In genomic region chr19:17348700-17349099, GRCh38 we compare ENCODE assay signal across 8 cellular contexts. TPM values are rescaled to one million over a fixed set of nuclear protein-coding genes. Genes with fewer than 3 reads are reported as not detected.
A peak's percentile ranks its signal among the peaks of the same experiment; 100 is the strongest.
DNase-seq lines count a peak whose midpoint lies in the region; ATAC-seq and TF ChIP-seq lines count a peak whose summit lies in the region.

No MANE protein-coding gene starts in this region.

- H3K18ac ChIP-seq in mesendoderm (ENCODE audit: low read length), result no peak overlapping the region

- H2BK5ac ChIP-seq in mesendoderm (ENCODE audit: low read length), result no peak overlapping the region

- peaks cover 0 to 3% (median 0%) of the 10 kb centered on the region in 7 donors for H3K9me3 Mint-ChIP-seq in CD14-positive monocyte

- no peak overlapping the region for H4K8ac ChIP-seq in mesendoderm (ENCODE audit: low read depth, low read length)

- no peaks in the 10 kb centered on the region for H3K36me3 Mint-ChIP-seq in CD14-positive monocyte

- no peaks in the 10 kb centered on the region for H3K4me1 ChIP-seq in mesendoderm (ENCODE audit: control insufficient read depth, low read depth, low read length)

- no peak overlapping the region for H3K27ac ChIP-seq in mesendoderm (ENCODE audit: low read depth, low read length)

- H3K4me3 Mint-ChIP-seq in CD14-positive monocyte, result peak overlapping the region in 1 of 2 donors; percentile 55

- H4K5ac ChIP-seq in mesendoderm (ENCODE audit: low read length), result no peak overlapping the region

- H3K36me3 ChIP-seq in MG63 (no peaks in the 10 kb centered on the region; the same call in 1 of the 2 replicates), mesendoderm (ENCODE audit: control insufficient read depth, insufficient read depth, low read length) (no peaks in the 10 kb centered on the region)

- H3K23ac ChIP-seq in mesendoderm (ENCODE audit: low read length), result no peak overlapping the region

- no peak overlapping the region for H2AK5ac ChIP-seq in mesendoderm (ENCODE audit: low read length)

- H2BK15ac ChIP-seq in mesendoderm (replicated peaks; ENCODE audit: low read depth), result no peak overlapping the region

- H3K27me3 ChIP-seq in MG63 (no peaks in the 10 kb centered on the region), mesendoderm (ENCODE audit: insufficient read depth, low read length, poor library complexity) (no peaks in the 10 kb centered on the region)

- H3K4ac ChIP-seq in mesendoderm (ENCODE audit: low read depth, low read length), result no peak overlapping the region

- H3K4me3 ChIP-seq in MG63, result no peak overlapping the region
- H3K4me3 ChIP-seq in mesendoderm (ENCODE audit: low read length), result no peak overlapping the region

- intact Hi-C loops in CD14-positive monocyte (cut with micrococcal nuclease), result loop anchor here in 1 of 2 donors (5.0 kb wide), 1 partner anchor 39 kb away; no protein-coding TSS in a partner anchor

- H3K4me2 ChIP-seq in mesendoderm (ENCODE audit: low read length), result peak overlapping the region; percentile 31

- H3K4me1 Mint-ChIP-seq in CD14-positive monocyte, result peaks cover 21% of the 10 kb centered on the region

- no peak overlapping the region for H3K27ac Mint-ChIP-seq in CD14-positive monocyte

- H2BK120ac ChIP-seq in mesendoderm (ENCODE audit: low read depth, low read length), result no peak overlapping the region

- DNase-seq in AG08395 (ENCODE audit: low spot score), result peak; percentile 42
- peak; percentile 66 for DNase-seq in MG63
- peak; percentile 63 for DNase-seq in ecto neural progenitor cell (ENCODE audit: low spot score)
- peak; percentile 91 for DNase-seq in mesendoderm
- no peak for DNase-seq in CD14-positive monocyte (ENCODE audit: low spot score)
- DNase-seq in activated T-cell treated with anti-CD3 and anti-CD28 coated beads for 4 hours, result no peak

- no peaks in the 10 kb centered on the region for H3K79me1 ChIP-seq in mesendoderm (ENCODE audit: low read length)

- H3K79me2 ChIP-seq in mesendoderm (ENCODE audit: control insufficient read depth, insufficient read depth, low read length), result no peaks in the 10 kb centered on the region

- no peak for ATAC-seq in GM21786 (IDR thresholded peaks at IDR 0.05; ENCODE audit: unreplicated experiment)
- no peak for ATAC-seq in HG02623 (IDR thresholded peaks at IDR 0.05; ENCODE audit: unreplicated experiment)

- peak overlapping the region; percentile 75 for H3K56ac ChIP-seq in mesendoderm (ENCODE audit: low read length)

- H3K27me3 Mint-ChIP-seq in CD14-positive monocyte (ENCODE audit: low read depth in 3 of 3), result peaks cover 16 to 56% (median 40%) of the 10 kb centered on the region in 3 donors

- WGBS in mesendoderm (ENCODE audit: extremely low coverage, insufficient coverage, low lambda C conversion rate), result no CpG with 5 or more reads among the region's 12 CpGs

- no peaks in the 10 kb centered on the region for H3K9me3 ChIP-seq in MG63

- peak overlapping the region; percentile 47 for H3K9ac ChIP-seq in mesendoderm (ENCODE audit: low read length)

- no peak for TF ChIP-seq CTCF in CD14-positive monocyte (IDR thresholded peaks at IDR 0.05)

RNA-seq across cellular contexts. Expression of gene GTPBP3, which starts 11.3 kb away (rescaled TPM):
- 23.2 and 25.7 TPM in 2 replicates for total RNA-seq in MG63 (2014; rRNA removed; shearing (Covaris generic); ENCODE audit: low replicate concordance)
- polyA plus RNA-seq in mesendoderm (2013, experiment 1 of 2), result 25.9 TPM
- 26.0 TPM for polyA plus RNA-seq in mesendoderm (2013, experiment 2 of 2)
- 1 to 10 TPM; 1.0 to 1.7 TPM for polyA plus RNA-seq in CD14-positive monocyte

RNA-seq across cellular contexts. Expression of gene ANO8, which starts 14.0 kb away (rescaled TPM):
- 1.4 and 3.6 TPM in 2 replicates for total RNA-seq in MG63 (2014; rRNA removed; shearing (Covaris generic); ENCODE audit: low replicate concordance)
- 4.2 TPM for polyA plus RNA-seq in mesendoderm (2013, experiment 1 of 2)
- 4.3 TPM for polyA plus RNA-seq in mesendoderm (2013, experiment 2 of 2)
- under 1 TPM in 1 of 2 donors, not detected in 1; 0.11 TPM for polyA plus RNA-seq in CD14-positive monocyte

RNA-seq across cellular contexts. Expression of gene PLVAP, which starts 28.4 kb away (rescaled TPM):
- not detected in 2 replicates for total RNA-seq in MG63 (2014; rRNA removed; shearing (Covaris generic); ENCODE audit: low replicate concordance)
- 0.06 TPM for polyA plus RNA-seq in mesendoderm (2013, experiment 1 of 2)
- polyA plus RNA-seq in mesendoderm (2013, experiment 2 of 2), result 0.08 TPM
- under 1 TPM in 1 of 2 donors, not detected in 1; 0.08 TPM for polyA plus RNA-seq in CD14-positive monocyte

RNA-seq across cellular contexts. Expression of gene DDA1, which starts 39.3 kb away (rescaled TPM):
- 9.1 and 11.6 TPM in 2 replicates for total RNA-seq in MG63 (2014; rRNA removed; shearing (Covaris generic); ENCODE audit: low replicate concordance)
- 87.4 TPM for polyA plus RNA-seq in mesendoderm (2013, experiment 1 of 2)
- 85.3 TPM for polyA plus RNA-seq in mesendoderm (2013, experiment 2 of 2)
- polyA plus RNA-seq in CD14-positive monocyte, result 10 to 100 TPM; 22.5 to 23.8 TPM

RNA-seq across cellular contexts. Expression of gene MRPL34, which starts 43.0 kb away (rescaled TPM):
- total RNA-seq in MG63 (2014; rRNA removed; shearing (Covaris generic); ENCODE audit: low replicate concordance), result 17.2 and 26.2 TPM in 2 replicates
- 73.8 TPM for polyA plus RNA-seq in mesendoderm (2013, experiment 1 of 2)
- polyA plus RNA-seq in mesendoderm (2013, experiment 2 of 2), result 75.8 TPM
- polyA plus RNA-seq in CD14-positive monocyte, result 100 to 1,000 TPM; 155 to 208 TPM

Comparison
In these comparisons a context has a peak if more than half of its experiments do, and no peak if none do; other contexts are left out.
1. DNase-seq: peak in AG08395 (single experiment), MG63 (single experiment), ecto neural progenitor cell (single experiment) and mesendoderm (single experiment); none in CD14-positive monocyte (single experiment) and activated T-cell treated with anti-CD3 and anti-CD28 coated beads for 4 hours (single experiment).